ENCODE assay signal across 20 cellular contexts in genomic region chr13:20358022-20358421, GRCh38.
"Had no signal": no experiment of that assay in that cellular context is flagged by ENCODE, and none has a peak within 500 bp of the region (broad histone marks: within the 10 kb centered on the region; RNA-seq: fewer than 3 reads in every experiment).

No MANE protein-coding gene starts in this region.

- FAIRE-seq: RCC 7860, TTC549 had no signal

- H3K27me3 Mint-ChIP-seq: activated CD4-positive, alpha-beta memory T cell treated with anti-CD3 and anti-CD28 coated beads for 36 hours; activated CD4-positive, alpha-beta T cell treated with anti-CD3 and anti-CD28 coated beads, Interleukin-2, amount 10 ng/mL, durations not matched to agents 7 days and 5 days; activated naive CD4-positive, alpha-beta T cell treated with anti-CD3 and anti-CD28 coated beads, Interleukin-2, amount 50 U/mL, for 24 hours; T-cell had no signal

- H3K27ac Mint-ChIP-seq: activated CD4-positive, alpha-beta memory T cell treated with anti-CD3 and anti-CD28 coated beads for 36 hours; activated CD4-positive, alpha-beta T cell treated with anti-CD3 and anti-CD28 coated beads, Interleukin-2, amount 10 ng/mL, durations not matched to agents 7 days and 5 days; activated naive CD4-positive, alpha-beta T cell treated with anti-CD3 and anti-CD28 coated beads, Interleukin-2, amount 50 U/mL, for 24 hours; IgD-negative memory B cell; T-cell had no signal

- ATAC-seq: T-cell had no signal

- H3K4me3 Mint-ChIP-seq: activated CD4-positive, alpha-beta memory T cell treated with anti-CD3 and anti-CD28 coated beads for 36 hours; activated CD4-positive, alpha-beta T cell treated with anti-CD3 and anti-CD28 coated beads, Interleukin-2, amount 10 ng/mL, durations not matched to agents 7 days and 5 days; activated naive CD4-positive, alpha-beta T cell treated with anti-CD3 and anti-CD28 coated beads, Interleukin-2, amount 50 U/mL, for 24 hours; IgD-negative memory B cell; T-cell had no signal

- DNase-seq: activated CD4-positive, alpha-beta memory T cell treated with anti-CD3 and anti-CD28 coated beads for 36 hours; activated CD4-positive, alpha-beta T cell treated with anti-CD3 and anti-CD28 coated beads, Interleukin-2, amount 10 ng/mL, durations not matched to agents 7 days and 5 days; activated CD4-positive, CD25-positive, alpha-beta regulatory T cell; activated naive CD4-positive, alpha-beta T cell; aorta; central memory CD4-positive, alpha-beta T cell; KG1; NCI-H1092; NCI-H1417 treated with DMSO at 0.1 percent for 48 hours; NCI-H1694; NCI-H2029 treated with DMSO at 0.1 percent for 48 hours; NCI-H446; SIG-M5; T-cell; T-helper 2 cell; T1000 had no signal

- H3K9me3 Mint-ChIP-seq: activated CD4-positive, alpha-beta memory T cell treated with anti-CD3 and anti-CD28 coated beads for 36 hours; activated CD4-positive, alpha-beta T cell treated with anti-CD3 and anti-CD28 coated beads, Interleukin-2, amount 10 ng/mL, durations not matched to agents 7 days and 5 days; activated naive CD4-positive, alpha-beta T cell treated with anti-CD3 and anti-CD28 coated beads, Interleukin-2, amount 50 U/mL, for 24 hours; IgD-negative memory B cell; T-cell had no signal

- H3K36me3 Mint-ChIP-seq: activated CD4-positive, alpha-beta memory T cell treated with anti-CD3 and anti-CD28 coated beads for 36 hours; IgD-negative memory B cell; T-cell had no signal

- H3K4me1 Mint-ChIP-seq: activated naive CD4-positive, alpha-beta T cell treated with anti-CD3 and anti-CD28 coated beads, Interleukin-2, amount 50 U/mL, for 24 hours; T-cell had no signal
